Comparison of ENCODE assay signal across 13 cellular contexts in genomic region chr3:119311191-119311925, GRCh38. TPM values are rescaled to one million over a fixed set of nuclear protein-coding genes. Genes with fewer than 3 reads are reported as not detected.
DNase-seq lines count a peak whose midpoint lies in the region; ATAC-seq and TF ChIP-seq lines count a peak whose summit lies in the region.
"Had no signal": no experiment of that assay in that cellular context is flagged by ENCODE, and none has a peak within 500 bp of the region (broad histone marks: within the 10 kb centered on the region; RNA-seq: fewer than 3 reads in every experiment).

No MANE protein-coding gene starts in this region.

- H3K4me3 Mint-ChIP-seq in activated naive CD8-positive, alpha-beta T cell: peak overlapping the region; percentile 9
- H3K4me3 Mint-ChIP-seq in activated naive CD8-positive, alpha-beta T cell treated with anti-CD3 and anti-CD28 coated beads for 36 hours: no peak overlapping the region
- H3K4me3 Mint-ChIP-seq in stimulated activated naive B cell treated with anti-CD40 and anti-IgM and Interleukin-4, amounts not matched to agents 10 μg/mL and 1 μg/mL and 100 μg/mL, for 72 hours: no peak overlapping the region

- no peak for DNase-seq in activated naive CD8-positive, alpha-beta T cell treated with anti-CD3 and anti-CD28 coated beads for 36 hours
- DNase-seq in fibroblast of pulmonary artery (ENCODE audit: low read depth) (peak; percentile 65), thyroid gland (no peak)
- DNase-seq in stimulated activated naive B cell treated with anti-CD40 and anti-IgM and Interleukin-4, amounts not matched to agents 10 μg/mL and 1 μg/mL and 100 μg/mL, for 72 hours: no peak
- DNase-seq in activated CD8-positive, alpha-beta memory T cell treated with anti-CD3 and anti-CD28 coated beads, Interleukin-2, amount 50 U/mL, for 4 hours: no peak
- DNase-seq: activated naive CD4-positive, alpha-beta T cell; C1 segment of cervical spinal cord; left ventricle myocardium superior; NCI-H1105 had no signal

- no peaks in the 10 kb centered on the region for H3K27me3 Mint-ChIP-seq in activated naive CD8-positive, alpha-beta T cell
- no peaks in the 10 kb centered on the region for H3K27me3 Mint-ChIP-seq in activated naive CD8-positive, alpha-beta T cell treated with anti-CD3 and anti-CD28 coated beads for 36 hours
- H3K27me3 Mint-ChIP-seq in stimulated activated naive B cell treated with anti-CD40 and anti-IgM and Interleukin-4, amounts not matched to agents 10 μg/mL and 1 μg/mL and 100 μg/mL, for 72 hours: no peaks in the 10 kb centered on the region

- H3K9me3 Mint-ChIP-seq in activated naive CD8-positive, alpha-beta T cell (ENCODE audit: low read depth): no peaks in the 10 kb centered on the region
- no peaks in the 10 kb centered on the region for H3K9me3 Mint-ChIP-seq in activated naive CD8-positive, alpha-beta T cell treated with anti-CD3 and anti-CD28 coated beads for 36 hours
- peaks cover 0 to 2% of the 10 kb centered on the region in 2 donors for H3K9me3 Mint-ChIP-seq in stimulated activated naive B cell treated with anti-CD40 and anti-IgM and Interleukin-4, amounts not matched to agents 10 μg/mL and 1 μg/mL and 100 μg/mL, for 72 hours

- no peak overlapping the region for H3K27ac Mint-ChIP-seq in activated naive CD8-positive, alpha-beta T cell
- no peak overlapping the region for H3K27ac Mint-ChIP-seq in activated naive CD8-positive, alpha-beta T cell treated with anti-CD3 and anti-CD28 coated beads for 36 hours
- H3K27ac Mint-ChIP-seq in stimulated activated naive B cell treated with anti-CD40 and anti-IgM and Interleukin-4, amounts not matched to agents 10 μg/mL and 1 μg/mL and 100 μg/mL, for 72 hours: peak overlapping the region; percentile 2

- H3K36me3 Mint-ChIP-seq in activated naive CD8-positive, alpha-beta T cell: peaks cover 14% of the 10 kb centered on the region
- peaks cover 30% of the 10 kb centered on the region for H3K36me3 Mint-ChIP-seq in activated naive CD8-positive, alpha-beta T cell treated with anti-CD3 and anti-CD28 coated beads for 36 hours
- H3K36me3 Mint-ChIP-seq in stimulated activated naive B cell treated with anti-CD40 and anti-IgM and Interleukin-4, amounts not matched to agents 10 μg/mL and 1 μg/mL and 100 μg/mL, for 72 hours: peaks cover 16 to 52% of the 10 kb centered on the region in 2 donors

- intact Hi-C loops in thyroid gland (cut with DNase I): no loop called here

- ATAC-seq in SK-N-SH treated with all-trans-retinoic acid at 6 μM for 48 hours: peak; percentile 72
- ATAC-seq in stimulated activated naive B cell treated with anti-CD40 and anti-IgM and Interleukin-4, amounts not matched to agents 10 μg/mL and 1 μg/mL and 100 μg/mL, for 72 hours (replicated peaks): no peak
- no peak for ATAC-seq in GM18502 (IDR thresholded peaks at IDR 0.05; ENCODE audit: poor library complexity, unreplicated experiment)
- ATAC-seq: left ventricle myocardium superior had no signal

- 73 to 75% methylated on average over 6 of the region's 6 CpGs for WGBS in thyroid gland, 2 donors

- TF ChIP-seq POLR2A in thyroid gland (IDR thresholded peaks at IDR 0.05): no peak

- peaks cover 31 to 47% of the 10 kb centered on the region in 2 donors for H3K4me1 ChIP-seq in thyroid gland

- H3K4me3 ChIP-seq in fibroblast of pulmonary artery (replicated peaks; ENCODE audit: low read depth, low read length) (no peak overlapping the region), thyroid gland (replicated peaks in 1 of 3) (no peak overlapping the region)
- H3K4me3 ChIP-seq: right atrium auricular region had no signal

- TF ChIP-seq CTCF in fibroblast of pulmonary artery (IDR thresholded peaks at IDR 0.05; ENCODE audit: low read length, missing control alignments): no peak
- TF ChIP-seq CTCF in thyroid gland (IDR thresholded peaks at IDR 0.05): no peak

- H3K27ac ChIP-seq in thyroid gland: no peak overlapping the region
- H3K27ac ChIP-seq: right atrium auricular region had no signal

- no peaks in the 10 kb centered on the region for H3K9me3 ChIP-seq in thyroid gland
- H3K9me3 ChIP-seq: right atrium auricular region had no signal

- peaks cover 11% of the 10 kb centered on the region for H3K4me1 Mint-ChIP-seq in activated naive CD8-positive, alpha-beta T cell (ENCODE audit: low read depth)
- peaks cover 10% of the 10 kb centered on the region for H3K4me1 Mint-ChIP-seq in activated naive CD8-positive, alpha-beta T cell treated with anti-CD3 and anti-CD28 coated beads for 36 hours
- H3K4me1 Mint-ChIP-seq in stimulated activated naive B cell treated with anti-CD40 and anti-IgM and Interleukin-4, amounts not matched to agents 10 μg/mL and 1 μg/mL and 100 μg/mL, for 72 hours: peaks cover 10 to 13% of the 10 kb centered on the region in 2 donors

- H3K36me3 ChIP-seq in thyroid gland: no peaks in the 10 kb centered on the region

- H3K27me3 ChIP-seq in thyroid gland: no peaks in the 10 kb centered on the region
- H3K27me3 ChIP-seq: right atrium auricular region had no signal

TF ChIP-seq in SK-N-SH treated with all-trans-retinoic acid at 6 μM for 48 hours, 23 proteins besides CTCF, POLR2A, EP300 and RAD21 (continues in another document):
- TF ChIP-seq OSR1 (CRISPR knock-in tag; IDR thresholded peaks at IDR 0.05) (no peak), ZC3H10 (CRISPR knock-in tag; IDR thresholded peaks at IDR 0.05) (no peak), ZFP30 (CRISPR knock-in tag; IDR thresholded peaks at IDR 0.05) (no peak), ISL1 (CRISPR knock-in tag; IDR thresholded peaks at IDR 0.05) (peak; percentile 45; the same call in 1 of the 2 replicates), TCF4 (CRISPR knock-in tag; IDR thresholded peaks at IDR 0.05; ENCODE audit: borderline replicate concordance) (0 out of 2 replicates have a peak, but pooled peaks have one; percentile 10), ZFP3 (CRISPR knock-in tag; IDR thresholded peaks at IDR 0.05) (no peak), ARNTL (CRISPR knock-in tag; IDR thresholded peaks at IDR 0.05; ENCODE audit: borderline replicate concordance, low read depth) (no peak), CSDC2 (CRISPR knock-in tag; IDR thresholded peaks at IDR 0.05) (no peak), SNAI2 (CRISPR knock-in tag; IDR thresholded peaks at IDR 0.05) (no peak), ZNF565 (CRISPR knock-in tag; conservative IDR thresholded peaks at IDR 0.05; ENCODE audit: low read depth) (no peak), TOX (CRISPR knock-in tag; IDR thresholded peaks at IDR 0.05; ENCODE audit: borderline replicate concordance) (peak; percentile 52; the same call in 1 of the 2 replicates), ZNF8 (CRISPR knock-in tag; IDR thresholded peaks at IDR 0.05) (no peak), GLIS3 (CRISPR knock-in tag; IDR thresholded peaks at IDR 0.05) (no peak), ZNF70 (CRISPR knock-in tag; IDR thresholded peaks at IDR 0.05) (no peak), BACH2 (CRISPR knock-in tag; IDR thresholded peaks at IDR 0.05; ENCODE audit: borderline replicate concordance) (no peak), ESRRG (CRISPR knock-in tag; IDR thresholded peaks at IDR 0.05) (no peak), PPARA (CRISPR knock-in tag; IDR thresholded peaks at IDR 0.05; ENCODE audit: borderline replicate concordance) (no peak), PATZ1 (CRISPR knock-in tag; IDR thresholded peaks at IDR 0.05; ENCODE audit: borderline replicate concordance) (peak; percentile 99), RARB (CRISPR knock-in tag; IDR thresholded peaks at IDR 0.05) (no peak)
- TF ChIP-seq, protein P1, sequence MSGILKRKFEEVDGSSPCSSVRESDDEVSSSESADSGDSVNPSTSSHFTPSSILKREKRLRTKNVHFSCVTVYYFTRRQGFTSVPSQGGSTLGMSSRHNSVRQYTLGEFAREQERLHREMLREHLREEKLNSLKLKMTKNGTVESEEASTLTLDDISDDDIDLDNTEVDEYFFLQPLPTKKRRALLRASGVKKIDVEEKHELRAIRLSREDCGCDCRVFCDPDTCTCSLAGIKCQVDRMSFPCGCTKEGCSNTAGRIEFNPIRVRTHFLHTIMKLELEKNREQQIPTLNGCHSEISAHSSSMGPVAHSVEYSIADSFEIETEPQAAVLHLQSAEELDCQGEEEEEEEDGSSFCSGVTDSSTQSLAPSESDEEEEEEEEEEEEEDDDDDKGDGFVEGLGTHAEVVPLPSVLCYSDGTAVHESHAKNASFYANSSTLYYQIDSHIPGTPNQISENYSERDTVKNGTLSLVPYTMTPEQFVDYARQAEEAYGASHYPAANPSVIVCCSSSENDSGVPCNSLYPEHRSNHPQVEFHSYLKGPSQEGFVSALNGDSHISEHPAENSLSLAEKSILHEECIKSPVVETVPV (CRISPR knock-in tag; IDR thresholded peaks at IDR 0.05): no peak
- TF ChIP-seq, protein P2, sequence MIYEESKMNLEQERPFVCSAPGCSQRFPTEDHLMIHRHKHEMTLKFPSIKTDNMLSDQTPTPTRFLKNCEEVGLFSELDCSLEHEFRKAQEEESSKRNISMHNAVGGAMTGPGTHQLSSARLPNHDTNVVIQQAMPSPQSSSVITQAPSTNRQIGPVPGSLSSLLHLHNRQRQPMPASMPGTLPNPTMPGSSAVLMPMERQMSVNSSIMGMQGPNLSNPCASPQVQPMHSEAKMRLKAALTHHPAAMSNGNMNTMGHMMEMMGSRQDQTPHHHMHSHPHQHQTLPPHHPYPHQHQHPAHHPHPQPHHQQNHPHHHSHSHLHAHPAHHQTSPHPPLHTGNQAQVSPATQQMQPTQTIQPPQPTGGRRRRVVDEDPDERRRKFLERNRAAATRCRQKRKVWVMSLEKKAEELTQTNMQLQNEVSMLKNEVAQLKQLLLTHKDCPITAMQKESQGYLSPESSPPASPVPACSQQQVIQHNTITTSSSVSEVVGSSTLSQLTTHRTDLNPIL (CRISPR knock-in tag; IDR thresholded peaks at IDR 0.05; ENCODE audit: low read depth): peak; percentile 35; the same call in 1 of the 2 replicates

RNA-seq across cellular contexts. Expression of gene ARHGAP31, which starts 17.2 kb away (rescaled TPM):
- 1 to 10 TPM; 8.9 to 9.7 TPM for total RNA-seq in activated naive CD8-positive, alpha-beta T cell treated with anti-CD3 and anti-CD28 coated beads for 36 hours
- 10 to 100 TPM; 40.0 to 78.9 (median 55.0) TPM for total RNA-seq in thyroid gland
